26 cellular contexts compared by ENCODE assay signal in the genomic region with DNA sequence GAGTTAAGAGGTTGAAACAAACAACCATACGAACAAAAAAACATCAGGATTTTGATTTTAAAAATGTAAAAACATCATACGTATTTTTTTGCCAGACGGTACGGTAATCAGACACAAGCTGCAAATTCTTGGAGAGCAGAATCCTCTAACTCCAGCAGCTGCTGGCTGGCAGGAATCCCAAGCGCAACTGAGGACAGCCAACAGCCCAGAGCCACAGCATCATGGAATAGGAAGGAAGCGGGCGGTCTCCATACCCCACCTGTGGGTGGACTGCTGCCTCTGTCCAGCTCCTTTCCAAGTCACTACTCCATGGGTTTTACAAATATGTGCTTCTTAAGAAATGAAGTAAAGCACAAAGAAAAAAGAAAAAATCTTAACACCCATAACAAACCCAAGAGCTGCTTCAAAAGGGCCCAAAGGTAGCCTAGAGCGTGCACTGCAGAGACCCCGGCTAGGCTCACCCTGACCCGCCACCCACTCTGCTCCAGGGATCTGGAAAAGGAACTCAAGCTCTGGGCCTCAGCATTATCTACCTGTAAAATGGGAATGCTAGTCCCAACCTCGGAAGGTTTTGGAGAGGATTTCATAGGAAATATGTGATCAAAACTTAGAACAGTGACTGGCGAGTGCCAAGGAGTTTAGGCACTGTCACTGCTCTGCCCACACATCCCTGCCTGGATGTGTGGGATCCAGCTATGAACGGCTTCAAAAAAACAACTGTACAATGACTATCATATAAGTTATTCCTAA. TPM values are rescaled to one million over a fixed set of nuclear protein-coding genes. Genes with fewer than 3 reads are reported as not detected.
DNase-seq lines count a peak whose midpoint lies in the region; ATAC-seq and TF ChIP-seq lines count a peak whose summit lies in the region.
"Had no signal": no experiment of that assay in that cellular context is flagged by ENCODE, and none has a peak within 500 bp of the region (broad histone marks: within the 10 kb centered on the region; RNA-seq: fewer than 3 reads in every experiment).

No MANE protein-coding gene starts in this region.

- TF ChIP-seq POLR2A in ovary (IDR thresholded peaks at IDR 0.05) = no peak

- TF ChIP-seq CTCF in endodermal cell (conservative IDR thresholded peaks at IDR 0.05) = no peak
- peak in 1 of 3 donors; percentile 12 for TF ChIP-seq CTCF in ovary (IDR thresholded peaks at IDR 0.05)

- H3K36me3 ChIP-seq in endodermal cell (ENCODE audit: control insufficient read depth, insufficient read depth, low read length) = peaks cover 28% of the 10 kb centered on the region
- H3K36me3 ChIP-seq in ovary = no peaks in the 10 kb centered on the region

- H3K4me3 Mint-ChIP-seq in endodermal cell = no peak overlapping the region
- H3K4me3 Mint-ChIP-seq: activated CD8-positive, alpha-beta T cell treated with anti-CD3 and anti-CD28 coated beads, Interleukin-2, amount 10 ng/mL, durations not matched to agents 7 days and 5 days; CD8-positive, alpha-beta memory T cell had no signal

- TF ChIP-seq EP300 in ovary (IDR thresholded peaks at IDR 0.05) = no peak

- intact Hi-C loops in left ventricle myocardium superior (cut with micrococcal nuclease) = no loop called here
- intact Hi-C loops in ovary (cut with DNase I) = no loop called here

- no peaks in the 10 kb centered on the region for H3K4me1 Mint-ChIP-seq in endodermal cell
- H3K4me1 Mint-ChIP-seq: CD8-positive, alpha-beta memory T cell had no signal

- 94 to 99% methylated on average over 9 to 13 of the region's 13 CpGs for WGBS in endodermal cell (ENCODE audit: insufficient coverage in 1 of 2, insufficient read length in 1 of 2), 2 experiments
- WGBS in ovary, 3 donors = 42 to 52% (median 49%) methylated on average over 13 of the region's 13 CpGs

- H3K36me3 Mint-ChIP-seq in endodermal cell (ENCODE audit: low read depth) = peaks cover 25% of the 10 kb centered on the region

- H3K27me3 ChIP-seq in endodermal cell (ENCODE audit: control insufficient read depth, insufficient read depth, low read length, poor library complexity, severe bottlenecking) (no peaks in the 10 kb centered on the region), ovary (no peaks in the 10 kb centered on the region)
- H3K27me3 ChIP-seq: body of pancreas, MG63, pancreas had no signal

- H3K4me3 ChIP-seq in endodermal cell (ENCODE audit: low read length) (no peak overlapping the region), ovary (no peak overlapping the region)
- H3K4me3 ChIP-seq: body of pancreas, K562, MG63, pancreas, thoracic aorta had no signal

- ATAC-seq in left ventricle myocardium superior = peak; percentile 71
- ATAC-seq: activated CD8-positive, alpha-beta T cell treated with anti-CD3 and anti-CD28 coated beads, Interleukin-2, amount 10 ng/mL, durations not matched to agents 7 days and 5 days; body of pancreas; K562; pancreas had no signal

- peak; percentile 30 for DNase-seq in endodermal cell
- peak; percentile 77 for DNase-seq in left ventricle myocardium superior
- DNase-seq in ovary = peak; percentile 65 to 86 (median 75)
- DNase-seq in EL = no peak
- no peak for DNase-seq in hepatic stellate cell (ENCODE audit: low spot score)
- DNase-seq in iPS-NIHi11 (ENCODE audit: low spot score) = no peak
- no peak for DNase-seq in islet precursor cell
- DNase-seq: activated CD4-positive, alpha-beta T cell treated with anti-CD3 and anti-CD28 coated beads for 1 hour; activated CD8-positive, alpha-beta T cell treated with anti-CD3 and anti-CD28 coated beads, Interleukin-2, amount 10 ng/mL, durations not matched to agents 7 days and 5 days; activated gamma-delta T cell treated with Interleukin-2 at 50 U/mL for 16 hours; CD8-positive, alpha-beta memory T cell; GDM1; H7; MG63; NCI-H1436; NCI-H2171 treated with DMSO at 0.1 percent for 48 hours; NCI-H748 treated with DMSO at 0.1 percent for 48 hours; stimulated activated CD4-positive, alpha-beta T cell treated with anti-CD3 and anti-CD28 coated beads, Interleukin-1b, Interleukin-23, amount 100 ng/mL, for 48 hours had no signal

- no peak overlapping the region for H3K9ac ChIP-seq in endodermal cell (ENCODE audit: extremely low read depth, low read length, poor library complexity, severe bottlenecking)

- H3K27ac ChIP-seq in endodermal cell (ENCODE audit: low read depth, low read length) (no peak overlapping the region), ovary (no peak overlapping the region)
- H3K27ac ChIP-seq: body of pancreas, pancreas, thoracic aorta had no signal

- no peak overlapping the region for H3K27ac Mint-ChIP-seq in endodermal cell

- no peaks in the 10 kb centered on the region for H3K27me3 Mint-ChIP-seq in endodermal cell (ENCODE audit: insufficient read depth)
- H3K27me3 Mint-ChIP-seq: CD8-positive, alpha-beta memory T cell had no signal

- H3K9me3 Mint-ChIP-seq in endodermal cell = no peaks in the 10 kb centered on the region
- H3K9me3 Mint-ChIP-seq: CD8-positive, alpha-beta memory T cell had no signal

- H3K4me1 ChIP-seq in endodermal cell (ENCODE audit: control insufficient read depth, insufficient read depth, low read length) (no peaks in the 10 kb centered on the region), ovary (ENCODE audit: insufficient read depth) (peaks cover 3% of the 10 kb centered on the region)

- H3K9me3 ChIP-seq in endodermal cell (ENCODE audit: control insufficient read depth, low read length) (no peaks in the 10 kb centered on the region), ovary (no peaks in the 10 kb centered on the region)
- H3K9me3 ChIP-seq: body of pancreas, MG63, pancreas, thoracic aorta had no signal

RNA-seq across cellular contexts. Expression of a gene that starts 33.4 kb away (rescaled TPM):
- total RNA-seq in endodermal cell (10 to 100 TPM; 30.5 to 31.6 TPM), left ventricle myocardium superior (17.9 TPM), ovary (10 to 100 TPM; 32.2 to 47.3 (median 32.9) TPM)
- polyA plus RNA-seq in endodermal cell (2013, experiment 1 of 2) = 22.5 TPM
- polyA plus RNA-seq in endodermal cell (2013, experiment 2 of 2) = 21.5 TPM
- 10 to 100 TPM; 14.4 to 18.5 TPM for polyA plus RNA-seq in ovary

RNA-seq across cellular contexts. Expression of a gene that starts 47.6 kb away (rescaled TPM):
- total RNA-seq in endodermal cell (under 1 TPM; 0.44 to 0.66 TPM), left ventricle myocardium superior (not detected), ovary (10 to 100 TPM in 1 of 7 donors, 1 to 10 TPM in 4, not detected in 2; 1.5 to 21.3 (median 1.7) TPM)
- 2.6 TPM for polyA plus RNA-seq in endodermal cell (2013, experiment 1 of 2)
- polyA plus RNA-seq in endodermal cell (2013, experiment 2 of 2) = 1.6 TPM
- under 1 TPM in 1 of 2 donors, not detected in 1; 0.06 TPM for polyA plus RNA-seq in ovary
- total RNA-seq: activated CD8-positive, alpha-beta T cell treated with anti-CD3 and anti-CD28 coated beads, Interleukin-2, amount 10 ng/mL, durations not matched to agents 7 days and 5 days; body of pancreas; CD8-positive, alpha-beta memory T cell; fibroblast of villous mesenchyme; K562; lung microvascular endothelial cell; pancreas; skeletal muscle tissue; thoracic aorta had no signal
- polyA plus RNA-seq: CD8-positive, alpha-beta memory T cell; K562; keratinocyte; pancreas had no signal

Comparison
In these comparisons a context has a peak if more than half of its experiments do, and no peak if none do; other contexts are left out.
1. DNase-seq: peak in endodermal cell (single experiment), left ventricle myocardium superior (single experiment) and ovary (5 of 5); none in EL (single experiment), hepatic stellate cell (single experiment), iPS-NIHi11 (single experiment) and islet precursor cell (single experiment).